9 cellular contexts compared by ENCODE assay signal in the genomic region with DNA sequence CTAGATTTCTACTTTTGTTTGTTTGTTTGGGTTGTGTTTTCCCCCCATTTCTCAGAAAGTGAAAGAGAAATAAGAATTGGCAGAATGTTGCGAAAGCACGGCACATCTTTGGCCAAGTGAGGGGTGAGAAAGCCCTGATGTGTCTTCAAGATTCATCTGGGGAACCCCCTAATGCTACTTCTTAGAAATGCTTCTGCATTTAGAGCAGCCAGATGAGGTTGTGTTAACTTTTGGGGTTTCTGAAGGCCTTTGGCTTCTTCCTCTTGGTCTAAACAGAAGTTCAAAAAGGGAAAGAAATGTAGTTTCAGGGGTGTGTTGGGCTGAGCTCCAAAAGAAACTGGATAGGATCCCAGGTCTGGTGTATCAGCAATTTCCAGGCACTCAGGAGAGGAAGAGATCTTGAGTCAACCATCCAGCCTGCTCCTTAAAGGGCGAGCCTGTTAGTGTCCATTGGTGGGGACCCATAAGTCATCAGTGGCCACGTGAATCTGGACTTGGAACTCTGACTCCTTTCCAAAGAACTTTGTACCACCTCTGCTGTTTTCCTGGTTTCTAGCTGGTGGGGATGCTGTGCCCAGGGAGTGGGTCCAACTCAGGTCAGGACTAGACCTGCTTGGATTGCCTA. TPM values are rescaled to one million over a fixed set of nuclear protein-coding genes. Genes with fewer than 3 reads are reported as not detected.
A peak's percentile ranks its signal among the peaks of the same experiment; 100 is the strongest.
DNase-seq lines count a peak whose midpoint lies in the region; ATAC-seq and TF ChIP-seq lines count a peak whose summit lies in the region.
"Had no signal": no experiment of that assay in that cellular context is flagged by ENCODE, and none has a peak within 500 bp of the region (broad histone marks: within the 10 kb centered on the region; RNA-seq: fewer than 3 reads in every experiment).

No MANE protein-coding gene starts in this region.

- H3K27ac Mint-ChIP-seq in chondrocyte (ENCODE audit: unreplicated experiment) = no peak overlapping the region

- H3K4me2 ChIP-seq in KMS-11 = peak overlapping the region; percentile 95

- no peak overlapping the region for H3K4me3 Mint-ChIP-seq in chondrocyte (ENCODE audit: unreplicated experiment)
- H3K4me3 Mint-ChIP-seq: neural crest cell had no signal

- peaks cover 17% of the 10 kb centered on the region for H3K36me3 Mint-ChIP-seq in chondrocyte (ENCODE audit: low read depth)

- peaks cover 90% of the 10 kb centered on the region for H3K79me2 ChIP-seq in KMS-11 (ENCODE audit: insufficient read depth, low read depth)

- peaks cover 22% of the 10 kb centered on the region for H4K20me1 ChIP-seq in KMS-11 (ENCODE audit: insufficient read depth)

- H3K9me3 Mint-ChIP-seq in chondrocyte (ENCODE audit: low read depth) = no peaks in the 10 kb centered on the region
- H3K9me3 Mint-ChIP-seq: neural crest cell had no signal

- no peaks in the 10 kb centered on the region for H3K27me3 ChIP-seq in KMS-11 (ENCODE audit: insufficient read depth, low read depth)

- H3K27me3 Mint-ChIP-seq in chondrocyte (ENCODE audit: low read depth) = no peaks in the 10 kb centered on the region

- TF ChIP-seq CTCF in KMS-11 (conservative IDR thresholded peaks at IDR 0.05; ENCODE audit: low read depth, low read length) (no peak), chondrocyte (IDR thresholded peaks at IDR 0.05) (no peak)

- peak; percentile 68 for ATAC-seq in GM21526 (IDR thresholded peaks at IDR 0.05; ENCODE audit: low FRiP score, unreplicated experiment)

- H3K36me3 ChIP-seq in KMS-11 (ENCODE audit: insufficient read depth) = peaks cover 15% of the 10 kb centered on the region; the same call in 1 of the 2 replicates

- no peak overlapping the region for H3K4me3 ChIP-seq in KMS-11 (IDR thresholded peaks at IDR 0.05; ENCODE audit: insufficient read depth, low read depth, low read length)
- no peak overlapping the region for H3K4me3 ChIP-seq in skin epidermis

- no peak overlapping the region for H2AFZ ChIP-seq in KMS-11 (ENCODE audit: low read depth)

- DNase-seq in ELR (ENCODE audit: low read depth) (peak; percentile 75), fibroblast of the conjunctiva (ENCODE audit: low read depth) (peak; percentile 64), UCSD-AML1 (lab: John Stamatoyannopoulos, UW; ENCODE audit: unreplicated experiment) (no peak), chondrocyte (ENCODE audit: low spot score) (no peak)
- peak; percentile 58 for DNase-seq in activated CD8-positive, alpha-beta memory T cell treated with anti-CD3 and anti-CD28 coated beads, Interleukin-2, amount 50 U/mL, for 24 hours (ENCODE audit: extremely low read depth)

- peaks cover 59% of the 10 kb centered on the region for H3K4me1 ChIP-seq in KMS-11 (ENCODE audit: low read depth, poor library complexity, severe bottlenecking)

- H3K27ac ChIP-seq in KMS-11 (peak overlapping the region; percentile 47; the same call in 1 of the 2 replicates), skin epidermis (peak overlapping the region in 18 of 21 experiments; percentile 23 to 95 (median 61))

- no peak overlapping the region for H3K9ac ChIP-seq in KMS-11

- H3K4me1 Mint-ChIP-seq in chondrocyte (ENCODE audit: low read depth) = peaks cover 51% of the 10 kb centered on the region

RNA-seq across cellular contexts. Expression of a gene that starts 6.5 kb away (rescaled TPM):
- total RNA-seq in chondrocyte = 4.8 to 9.7 TPM (median 8.7 TPM) in 3 replicates

Comparison
In these comparisons a context has a peak if more than half of its experiments do, and no peak if none do; other contexts are left out.
1. DNase-seq: peak in ELR (single experiment), activated CD8-positive, alpha-beta memory T cell treated with anti-CD3 and anti-CD28 coated beads, Interleukin-2, amount 50 U/mL, for 24 hours (single experiment) and fibroblast of the conjunctiva (single experiment); none in UCSD-AML1 (single experiment) and chondrocyte (single experiment).